Comparison of ENCODE assay signal across 12 cellular contexts in genomic region chr4:57064811-57065711, GRCh38. TPM values are rescaled to one million over a fixed set of nuclear protein-coding genes. Genes with fewer than 3 reads are reported as not detected.
DNase-seq lines count a peak whose midpoint lies in the region; ATAC-seq and TF ChIP-seq lines count a peak whose summit lies in the region.
"Had no signal": no experiment of that assay in that cellular context is flagged by ENCODE, and none has a peak within 500 bp of the region (broad histone marks: within the 10 kb centered on the region; RNA-seq: fewer than 3 reads in every experiment).

No MANE protein-coding gene starts in this region.

- no peak for TF ChIP-seq CTCF in vagina (IDR thresholded peaks at IDR 0.05)
- TF ChIP-seq CTCF in progenitor cell of endocrine pancreas (IDR thresholded peaks at IDR 0.05; ENCODE audit: unreplicated experiment) = no peak

- peaks cover 19% of the 10 kb centered on the region for H3K4me1 ChIP-seq in vagina

- no peak overlapping the region for H3K27ac Mint-ChIP-seq in progenitor cell of endocrine pancreas
- H3K27ac Mint-ChIP-seq: stimulated activated naive CD8-positive, alpha-beta T cell treated with anti-CD3 and anti-CD28 coated beads, Interleukin-15, Interleukin-2, amounts not matched to agents 100 ng/mL and 50 ng/mL, for 24 hours had no signal

- ATAC-seq in esophagus mucosa (peak; percentile 20), GM21825 (IDR thresholded peaks at IDR 0.05; ENCODE audit: unreplicated experiment) (no peak)

- H3K27me3 Mint-ChIP-seq in progenitor cell of endocrine pancreas = no peaks in the 10 kb centered on the region
- H3K27me3 Mint-ChIP-seq: stimulated activated naive CD8-positive, alpha-beta T cell treated with anti-CD3 and anti-CD28 coated beads, Interleukin-15, Interleukin-2, amounts not matched to agents 100 ng/mL and 50 ng/mL, for 24 hours had no signal

- intact Hi-C loops in vagina (cut with DNase I) = no loop called here

- no peak overlapping the region for H3K4me3 Mint-ChIP-seq in progenitor cell of endocrine pancreas (ENCODE audit: low read depth)
- H3K4me3 Mint-ChIP-seq: neural crest cell; stimulated activated naive CD8-positive, alpha-beta T cell treated with anti-CD3 and anti-CD28 coated beads, Interleukin-15, Interleukin-2, amounts not matched to agents 100 ng/mL and 50 ng/mL, for 24 hours had no signal

- no peaks in the 10 kb centered on the region for H3K9me3 Mint-ChIP-seq in progenitor cell of endocrine pancreas (ENCODE audit: low read depth)
- H3K9me3 Mint-ChIP-seq: neural crest cell; stimulated activated naive CD8-positive, alpha-beta T cell treated with anti-CD3 and anti-CD28 coated beads, Interleukin-15, Interleukin-2, amounts not matched to agents 100 ng/mL and 50 ng/mL, for 24 hours had no signal

- no peak for TF ChIP-seq POLR2A in vagina (IDR thresholded peaks at IDR 0.05)

- H3K36me3 ChIP-seq in vagina = no peaks in the 10 kb centered on the region

- peaks cover 7% of the 10 kb centered on the region for H3K4me1 Mint-ChIP-seq in progenitor cell of endocrine pancreas (ENCODE audit: low read depth)

- DNase-seq in NCI-H524 (lab: John Stamatoyannopoulos, UW) (peak; percentile 23 to 54), NCI-H524 treated with DMSO at 0.1 percent for 48 hours (lab: John Stamatoyannopoulos, UW) (no peak), myocyte (ENCODE audit: low read depth) (peak; percentile 58), vagina (ENCODE audit: extremely low spot score in 2 of 2) (no peak), progenitor cell of endocrine pancreas (ENCODE audit: low spot score, unreplicated experiment) (no peak), nucleus accumbens (lab: John Stamatoyannopoulos, UW) (no peak)
- DNase-seq: activated CD4-positive, alpha-beta T cell treated with anti-CD3 and anti-CD28 coated beads for 48 hours had no signal

- peak overlapping the region; percentile 64 for H3K27ac ChIP-seq in vagina
- H3K27ac ChIP-seq: 22Rv1 had no signal

- H3K9me3 ChIP-seq in vagina = no peaks in the 10 kb centered on the region

- no peaks in the 10 kb centered on the region for H3K36me3 Mint-ChIP-seq in progenitor cell of endocrine pancreas (ENCODE audit: insufficient read depth)

- no peaks in the 10 kb centered on the region for H3K27me3 ChIP-seq in vagina

- peak overlapping the region in 1 of 2 donors; percentile 10 for H3K4me3 ChIP-seq in vagina

RNA-seq across cellular contexts. Expression of gene IGFBP7, which starts 45.1 kb away (rescaled TPM):
- 40.9 TPM for total RNA-seq in esophagus mucosa
- 172 and 244 TPM in 2 replicates for total RNA-seq in myocyte
- polyA plus RNA-seq in myocyte (2012) = 1,368 TPM
- 716 TPM for total RNA-seq in vagina
- 8.4 and 12.3 TPM in 2 replicates for total RNA-seq in progenitor cell of endocrine pancreas

Comparison
In these comparisons a context has a peak if more than half of its experiments do, and no peak if none do; other contexts are left out.
1. DNase-seq: peak in NCI-H524 (2 of 2) and myocyte (single experiment); none in NCI-H524 treated with DMSO at 0.1 percent for 48 hours (single experiment), vagina (0 of 2), progenitor cell of endocrine pancreas (single experiment) and nucleus accumbens (0 of 56).